ENCODE assay signal across 24 cellular contexts in genomic region chr1:190699165-190699564, GRCh38.
"Had no signal": no experiment of that assay in that cellular context is flagged by ENCODE, and none has a peak within 500 bp of the region (broad histone marks: within the 10 kb centered on the region; RNA-seq: fewer than 3 reads in every experiment).

No MANE protein-coding gene starts in this region.

- H3K27me3 Mint-ChIP-seq: activated CD4-positive, alpha-beta memory T cell treated with anti-CD3 and anti-CD28 coated beads for 36 hours; activated CD4-positive, alpha-beta T cell treated with anti-CD3 and anti-CD28 coated beads, Interleukin-2, amount 10 ng/mL, durations not matched to agents 7 days and 5 days; activated naive CD4-positive, alpha-beta T cell treated with anti-CD3 and anti-CD28 coated beads, Interleukin-2, amount 50 U/mL, for 24 hours; brain had no signal

- H3K4me1 Mint-ChIP-seq: activated CD4-positive, alpha-beta T cell treated with anti-CD3 and anti-CD28 coated beads, Interleukin-2, amount 10 ng/mL, durations not matched to agents 7 days and 5 days; activated naive CD4-positive, alpha-beta T cell treated with anti-CD3 and anti-CD28 coated beads, Interleukin-2, amount 50 U/mL, for 24 hours; brain had no signal

- H3K27ac Mint-ChIP-seq: activated CD4-positive, alpha-beta memory T cell treated with anti-CD3 and anti-CD28 coated beads for 36 hours; activated CD4-positive, alpha-beta T cell treated with anti-CD3 and anti-CD28 coated beads, Interleukin-2, amount 10 ng/mL, durations not matched to agents 7 days and 5 days; activated naive CD4-positive, alpha-beta T cell treated with anti-CD3 and anti-CD28 coated beads, Interleukin-2, amount 50 U/mL, for 24 hours; activated T-cell treated with anti-CD3 and anti-CD28 coated beads, Interleukin-2, amount 50 U/mL, for 72 hours; activated T-helper 2 cell treated with anti-CD3 and anti-CD28 coated beads, Interferon-gamma antibody, Interleukin-2, Interleukin-4, amounts not matched to agents 10 μg/mL and 5 μg/mL and 100 μg/mL, durations not matched to agents 14 hours and 24 hours and 36 hours; brain had no signal

- H3K36me3 Mint-ChIP-seq: activated CD4-positive, alpha-beta memory T cell treated with anti-CD3 and anti-CD28 coated beads for 36 hours; activated naive CD4-positive, alpha-beta T cell treated with anti-CD3 and anti-CD28 coated beads, Interleukin-2, amount 50 U/mL, for 24 hours; brain had no signal

- DNase-seq: activated CD4-positive, alpha-beta memory T cell treated with anti-CD3 and anti-CD28 coated beads for 36 hours; activated CD4-positive, alpha-beta T cell treated with anti-CD3 and anti-CD28 coated beads, Interleukin-2, amount 10 ng/mL, durations not matched to agents 7 days and 5 days; activated gamma-delta T cell; activated naive CD4-positive, alpha-beta T cell treated with Interleukin-2 at 50 U/mL for 16 hours; activated T-cell treated with anti-CD3 and anti-CD28 coated beads, Interleukin-2, amount 50 U/mL, for 1 hour; activated T-cell treated with anti-CD3 and anti-CD28 coated beads, Interleukin-2, amount 50 U/mL, for 72 hours; anterior cingulate cortex; caudate nucleus; cerebellar nuclear complex; Karpas-422; KBM-7; NCI-H1048; NCI-H1105 treated with DMSO at 0.1 percent for 48 hours; NCI-H1436; NCI-H1694; NCI-H1930; NCI-H2081 treated with DMSO at 0.1 percent for 48 hours; NCI-H226; NCI-H524 treated with DMSO at 0.1 percent for 48 hours; NK-92 treated with Interleukin-12 subunit alpha and Interleukin-12 subunit beta, amount 100 ng/mL, for 24 hours; T1000 had no signal

- ATAC-seq: activated T-cell treated with anti-CD3 and anti-CD28 coated beads, Interleukin-2, amount 50 U/mL, for 72 hours had no signal

- H3K9me3 Mint-ChIP-seq: brain had no signal

- H3K4me3 Mint-ChIP-seq: activated CD4-positive, alpha-beta memory T cell treated with anti-CD3 and anti-CD28 coated beads for 36 hours; activated CD4-positive, alpha-beta T cell treated with anti-CD3 and anti-CD28 coated beads, Interleukin-2, amount 10 ng/mL, durations not matched to agents 7 days and 5 days; activated naive CD4-positive, alpha-beta T cell treated with anti-CD3 and anti-CD28 coated beads, Interleukin-2, amount 50 U/mL, for 24 hours; activated T-cell treated with anti-CD3 and anti-CD28 coated beads, Interleukin-2, amount 50 U/mL, for 72 hours; brain had no signal
